ENCODE assay signal across 14 cellular contexts in the genomic region with DNA sequence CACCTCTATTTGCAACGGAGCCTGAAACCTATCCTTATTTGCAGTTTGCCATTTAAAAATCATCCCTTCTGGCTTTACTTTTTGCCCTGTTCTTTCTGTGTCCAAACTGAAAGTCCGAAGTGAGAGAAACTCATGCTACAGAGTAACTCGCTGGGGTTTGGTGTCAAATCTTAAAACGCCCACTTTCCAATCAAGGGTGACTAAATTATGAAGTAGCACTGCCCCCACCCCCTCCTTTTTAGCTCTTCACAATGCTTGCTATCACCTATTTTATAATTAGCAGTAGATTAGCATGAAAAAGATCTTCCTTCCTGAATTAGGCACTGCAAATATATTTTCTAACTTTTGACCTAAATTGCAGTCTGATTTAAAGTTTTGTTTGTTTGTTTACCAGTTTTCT. TPM values are rescaled to one million over a fixed set of nuclear protein-coding genes. Genes with fewer than 3 reads are reported as not detected.
A peak's percentile ranks its signal among the peaks of the same experiment; 100 is the strongest.
DNase-seq lines count a peak whose midpoint lies in the region; ATAC-seq and TF ChIP-seq lines count a peak whose summit lies in the region.
"Had no signal": no experiment of that assay in that cellular context is flagged by ENCODE, and none has a peak within 500 bp of the region (broad histone marks: within the 10 kb centered on the region; RNA-seq: fewer than 3 reads in every experiment).

No MANE protein-coding gene starts in this region.

- H3K4me1 ChIP-seq in osteoblast (ENCODE audit: insufficient read depth, low read length), result no peaks in the 10 kb centered on the region

- peak overlapping the region; percentile 61 to 82 for H3K27ac Mint-ChIP-seq in natural killer cell treated with Interleukin-12 subunit alpha and Interleukin-12 subunit beta and Interleukin-15 and Interleukin-18, amount 100 ng/mL, for 72 hours
- H3K27ac Mint-ChIP-seq: brain had no signal

- DNase-seq in activated CD4-positive, alpha-beta T cell treated with anti-CD3 and anti-CD28 coated beads, Interleukin-2, amount 50 U/mL, for 48 hours, result peak; percentile 42 to 51
- DNase-seq in natural killer cell treated with Interleukin-12 subunit alpha and Interleukin-12 subunit beta and Interleukin-15 and Interleukin-18, amount 100 ng/mL, for 72 hours (ENCODE audit: low spot score), result no peak
- DNase-seq in osteoblast (ENCODE audit: insufficient read length, low spot score, missing footprints), result no peak
- no peak for DNase-seq in mesenteric fat pad (ENCODE audit: low spot score)
- DNase-seq in NCI-H1694 treated with DMSO at 0.1 percent for 48 hours (lab: John Stamatoyannopoulos, UW), result no peak
- DNase-seq: HCEC 1CT, NCI-H1105 treated with DMSO at 0.1 percent for 48 hours, PC-9 had no signal

- peaks cover 36 to 44% of the 10 kb centered on the region in 2 donors for H3K4me1 Mint-ChIP-seq in natural killer cell treated with Interleukin-12 subunit alpha and Interleukin-12 subunit beta and Interleukin-15 and Interleukin-18, amount 100 ng/mL, for 72 hours (ENCODE audit: low read depth in 2 of 2)
- H3K4me1 Mint-ChIP-seq: brain had no signal

- H3K4me3 ChIP-seq in osteoblast (ENCODE audit: insufficient read depth, low read length), result no peak overlapping the region
- H3K4me3 ChIP-seq: PC-9, thoracic aorta had no signal

- H3K36me3 Mint-ChIP-seq in natural killer cell treated with Interleukin-12 subunit alpha and Interleukin-12 subunit beta and Interleukin-15 and Interleukin-18, amount 100 ng/mL, for 72 hours, result no peaks in the 10 kb centered on the region
- H3K36me3 Mint-ChIP-seq: brain had no signal

- H4K20me1 ChIP-seq in osteoblast (ENCODE audit: insufficient read depth, low read length), result no peaks in the 10 kb centered on the region

- no peak overlapping the region for H3K4me2 ChIP-seq in osteoblast (ENCODE audit: insufficient read depth, low read length)
- H3K4me2 ChIP-seq: PC-9 had no signal

- no peaks in the 10 kb centered on the region for H3K9me3 Mint-ChIP-seq in natural killer cell treated with Interleukin-12 subunit alpha and Interleukin-12 subunit beta and Interleukin-15 and Interleukin-18, amount 100 ng/mL, for 72 hours

- H3K9me3 ChIP-seq in osteoblast (ENCODE audit: low read depth, low read length), result no peaks in the 10 kb centered on the region
- H3K9me3 ChIP-seq: thoracic aorta had no signal

- peak; percentile 51 for ATAC-seq in GM18861 (IDR thresholded peaks at IDR 0.05; ENCODE audit: unreplicated experiment)
- ATAC-seq in GM21515 (IDR thresholded peaks at IDR 0.05; ENCODE audit: unreplicated experiment), result peak; percentile 49
- ATAC-seq in natural killer cell treated with Interleukin-12 subunit alpha and Interleukin-12 subunit beta and Interleukin-15 and Interleukin-18, amount 100 ng/mL, for 72 hours, result peak in 1 of 2 donors; percentile 41

- peaks cover 0 to 14% of the 10 kb centered on the region in 2 donors for H3K27me3 Mint-ChIP-seq in natural killer cell treated with Interleukin-12 subunit alpha and Interleukin-12 subunit beta and Interleukin-15 and Interleukin-18, amount 100 ng/mL, for 72 hours

- no peak overlapping the region for H3K27ac ChIP-seq in osteoblast (ENCODE audit: low read depth, low read length)
- H3K27ac ChIP-seq: PC-9, thoracic aorta had no signal

- H3K79me2 ChIP-seq in osteoblast (ENCODE audit: insufficient read depth, low read length), result no peaks in the 10 kb centered on the region

- no peaks in the 10 kb centered on the region for H3K27me3 ChIP-seq in osteoblast (ENCODE audit: insufficient read depth, low read length)

- no peak for TF ChIP-seq CTCF in osteoblast (IDR thresholded peaks at IDR 0.05; ENCODE audit: extremely low read depth, low read depth, low read length)

- no peaks in the 10 kb centered on the region for H3K36me3 ChIP-seq in osteoblast (ENCODE audit: insufficient read depth, low read length)
- H3K36me3 ChIP-seq: thoracic aorta had no signal

- no peak overlapping the region for H2AFZ ChIP-seq in osteoblast (ENCODE audit: low read length)
- H2AFZ ChIP-seq: PC-9 had no signal

- H3K4me3 Mint-ChIP-seq in natural killer cell treated with Interleukin-12 subunit alpha and Interleukin-12 subunit beta and Interleukin-15 and Interleukin-18, amount 100 ng/mL, for 72 hours, result peak overlapping the region; percentile 65
- H3K4me3 Mint-ChIP-seq: brain had no signal

RNA-seq across cellular contexts. Expression of a gene that starts 52.5 kb away (rescaled TPM):
- total RNA-seq in natural killer cell treated with Interleukin-12 subunit alpha and Interleukin-12 subunit beta and Interleukin-15 and Interleukin-18, amount 100 ng/mL, for 72 hours, result not detected
- total RNA-seq in osteoblast, result not detected in 2 replicates
- total RNA-seq in mesenteric fat pad, result not detected
- total RNA-seq: frontal cortex, pulmonary artery endothelial cell, thoracic aorta had no signal

Comparison
In these comparisons a context has a peak if more than half of its experiments do, and no peak if none do; other contexts are left out.
1. DNase-seq: peak in activated CD4-positive, alpha-beta T cell treated with anti-CD3 and anti-CD28 coated beads, Interleukin-2, amount 50 U/mL, for 48 hours (2 of 2); none in natural killer cell treated with Interleukin-12 subunit alpha and Interleukin-12 subunit beta and Interleukin-15 and Interleukin-18, amount 100 ng/mL, for 72 hours (single experiment), osteoblast (single experiment), mesenteric fat pad (single experiment) and NCI-H1694 treated with DMSO at 0.1 percent for 48 hours (single experiment).